ENCODE assay signal across 15 cellular contexts in the genomic region with DNA sequence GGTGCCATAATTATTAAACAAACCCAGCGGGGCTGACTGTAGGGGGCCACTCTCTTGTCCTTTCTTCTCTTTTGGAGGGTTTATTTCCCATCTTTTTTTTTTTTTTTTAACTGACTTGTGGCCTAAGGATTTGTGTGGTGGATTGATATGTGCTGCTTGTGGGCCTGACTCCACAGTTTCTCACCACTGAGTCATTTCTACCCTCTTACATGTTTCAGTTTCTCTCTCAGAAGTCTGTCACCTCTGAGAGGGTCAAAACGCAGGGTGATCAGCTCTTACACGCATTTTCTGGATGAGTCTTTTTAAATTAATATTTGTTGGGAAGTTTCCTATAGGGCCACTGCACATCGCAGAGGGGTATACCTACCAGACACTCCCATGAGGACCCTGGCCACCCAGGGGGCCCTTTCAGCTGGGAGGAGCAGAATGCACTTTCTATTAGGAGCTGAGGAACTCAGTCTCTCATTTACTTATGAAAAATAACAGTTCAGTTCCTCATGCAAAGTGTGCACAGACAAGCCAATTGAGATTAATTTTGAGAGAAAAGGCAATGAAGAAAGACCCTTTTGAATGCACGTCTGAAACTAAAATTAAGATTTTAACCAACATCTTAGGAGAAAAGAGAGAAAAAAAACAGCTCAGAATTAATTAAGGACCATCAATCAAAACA.
DNase-seq lines count a peak whose midpoint lies in the region; ATAC-seq and TF ChIP-seq lines count a peak whose summit lies in the region.
"Had no signal": no experiment of that assay in that cellular context is flagged by ENCODE, and none has a peak within 500 bp of the region (broad histone marks: within the 10 kb centered on the region; RNA-seq: fewer than 3 reads in every experiment).

No MANE protein-coding gene starts in this region.

- TF ChIP-seq CTCF in GM20000 (IDR thresholded peaks at IDR 0.05; ENCODE audit: extremely low read depth, missing control alignments) (no peak), foreskin fibroblast (IDR thresholded peaks at IDR 0.05; ENCODE audit: low read depth, low read length) (no peak), H9 (conservative IDR thresholded peaks at IDR 0.05) (no peak)

- no peak overlapping the region for H4K8ac ChIP-seq in H9 (replicated peaks; ENCODE audit: insufficient read length, low read depth, low read length)

- H2BK120ac ChIP-seq in H9 (ENCODE audit: low read depth, low read length, poor library complexity, severe bottlenecking) = no peak overlapping the region

- DNase-seq in GM20000 (ENCODE audit: low spot score) (peak; percentile 28), HT1080 (ENCODE audit: low read depth) (peak; percentile 54), SW480 (ENCODE audit: low spot score) (no peak), foreskin fibroblast (no peak), H9 (no peak), H7 (no peak)
- DNase-seq: activated effector memory CD4-positive, alpha-beta T cell treated with Interleukin-2 at 50 U/mL for 16 hours; aorta; Calu3; dermis blood vessel endothelial cell; hippocampal formation; left cardiac atrium; NCI-H2107 had no signal

- no peaks in the 10 kb centered on the region for H3K9me3 ChIP-seq in H9 (ENCODE audit: control insufficient read depth, low read depth, low read length)

- H2AK5ac ChIP-seq in H9 (ENCODE audit: insufficient read length, low read length) = no peak overlapping the region

- H3K9me3 Mint-ChIP-seq in H9 = peaks cover 0 to 8% of the 10 kb centered on the region in 2 experiments; a peak in 3 of 5 replicates

- no peak for TF ChIP-seq POLR2A in GM18505 (IDR thresholded peaks at IDR 0.05; ENCODE audit: borderline replicate concordance, extremely low read depth, insufficient read depth, insufficient read length)

- no peak overlapping the region for H3K4me3 ChIP-seq in foreskin fibroblast (ENCODE audit: low read depth in 1 of 2, low read length in 2 of 2)
- H3K4me3 ChIP-seq in H7 (ENCODE audit: insufficient read depth, low read depth, low read length) = no peak overlapping the region

- H2BK5ac ChIP-seq in H9 (ENCODE audit: insufficient read length, low read length) = no peak overlapping the region

- H2AFZ ChIP-seq in H9 (ENCODE audit: low read length) = no peak overlapping the region

- H3K36me3 ChIP-seq in H7 (replicated peaks; ENCODE audit: control insufficient read depth, insufficient read depth, low read length) = no peaks in the 10 kb centered on the region

- H2BK12ac ChIP-seq in H9 (ENCODE audit: insufficient read length, low read depth, low read length) = no peak overlapping the region

- H3K14ac ChIP-seq in H9 (ENCODE audit: insufficient read depth, low read length) = no peak overlapping the region

- H4K20me1 ChIP-seq in H9 (ENCODE audit: control insufficient read depth, insufficient read depth, insufficient read length) = no peaks in the 10 kb centered on the region

- H3K4me1 ChIP-seq in H9 (ENCODE audit: insufficient read depth, low read length) = no peaks in the 10 kb centered on the region

- no peak overlapping the region for H3K18ac ChIP-seq in H9 (ENCODE audit: insufficient read length, low read depth, low read length)

- no peak overlapping the region for H3K27ac ChIP-seq in H9 (ENCODE audit: insufficient read length, low read depth, low read length)

- no peak overlapping the region for H3K4me3 Mint-ChIP-seq in H9

- H2BK20ac ChIP-seq in H9 (ENCODE audit: low read depth, low read length, poor library complexity, severe bottlenecking) = no peak overlapping the region

- H4K5ac ChIP-seq in H9 (ENCODE audit: insufficient read length, low read depth, low read length) = no peak overlapping the region

- no peaks in the 10 kb centered on the region for H3K27me3 Mint-ChIP-seq in H9 (ENCODE audit: low read depth)

- no peaks in the 10 kb centered on the region for H3K79me2 ChIP-seq in H9 (ENCODE audit: insufficient read depth, low read length)

- no peaks in the 10 kb centered on the region for H3K36me3 Mint-ChIP-seq in H9 (ENCODE audit: insufficient read depth in 1 of 3, low read depth in 3 of 3)

- no peaks in the 10 kb centered on the region for H3K79me1 ChIP-seq in H9 (ENCODE audit: insufficient read depth, low read depth, low read length, poor library complexity, severe bottlenecking)

- no peak overlapping the region for H3K4ac ChIP-seq in H9 (ENCODE audit: low read depth, low read length)

- ATAC-seq in GM18505 (IDR thresholded peaks at IDR 0.05; ENCODE audit: unreplicated experiment) (peak; percentile 66), HG02938 (IDR thresholded peaks at IDR 0.05; ENCODE audit: unreplicated experiment) (peak; percentile 96)
- ATAC-seq: left cardiac atrium had no signal

- H3K27me3 ChIP-seq in H9 (ENCODE audit: insufficient read depth, low read length) (no peaks in the 10 kb centered on the region), H7 (ENCODE audit: control insufficient read depth, insufficient read depth, low read length) (no peaks in the 10 kb centered on the region)

- no peak overlapping the region for H2BK15ac ChIP-seq in H9 (ENCODE audit: low read depth, low read length)

- no CpG with 5 or more reads among the region's 5 CpGs for WGBS in H9 (ENCODE audit: extremely low coverage, insufficient read length, low lambda C conversion rate)

- no peak overlapping the region for H4K91ac ChIP-seq in H9 (ENCODE audit: insufficient read length, low read depth, low read length)

- no peaks in the 10 kb centered on the region for H3K23me2 ChIP-seq in H9 (ENCODE audit: insufficient read length, low read depth, low read length, poor library complexity, severe bottlenecking)

- no peak overlapping the region for H3K23ac ChIP-seq in H9 (ENCODE audit: insufficient read length, low read depth, low read length)

- H3T11ph ChIP-seq in H9 (ENCODE audit: low read length) = no peak overlapping the region

- no peak overlapping the region for H3K56ac ChIP-seq in H9 (ENCODE audit: insufficient read length, low read depth, low read length)

- H3K4me2 ChIP-seq in H9 (ENCODE audit: insufficient read depth, insufficient read length, low read length) = no peak overlapping the region

- no peaks in the 10 kb centered on the region for H3K4me1 Mint-ChIP-seq in H9

- no peak overlapping the region for H3K9ac ChIP-seq in H9 (ENCODE audit: extremely low read depth, insufficient read length, low read length)

- H3K27ac Mint-ChIP-seq in H9 = no peak overlapping the region

Comparison
In these comparisons a context has a peak if more than half of its experiments do, and no peak if none do; other contexts are left out.
1. DNase-seq: peak in GM20000 (single experiment) and HT1080 (single experiment); none in SW480 (single experiment), foreskin fibroblast (0 of 2), H9 (single experiment) and H7 (single experiment).